ENCODE assay signal across 1 cellular context in genomic region chr16:10308305-10309193, GRCh38.
TF ChIP-seq lines count a peak whose summit lies in the region.

No MANE protein-coding gene starts in this region.

TF ChIP-seq in HepG2, 621 proteins besides CTCF, POLR2A, EP300 and RAD21 (continued from another document and continues in another):
- TF ChIP-seq ZFP91 (CRISPR knock-in tag; IDR thresholded peaks at IDR 0.05; ENCODE audit: borderline replicate concordance) (0 out of 2 replicates have a peak, but pooled peaks have one; percentile 16), NR2F6 (IDR thresholded peaks at IDR 0.05) (no peak), NR2F6 (CRISPR knock-in tag; IDR thresholded peaks at IDR 0.05) (peak; percentile 72), SMARCC2 (IDR thresholded peaks at IDR 0.05) (no peak), ZNF234 (CRISPR knock-in tag; conservative IDR thresholded peaks at IDR 0.05) (0 out of 2 replicates have a peak, but pooled peaks have one; percentile 50), ZNF3 (CRISPR knock-in tag; IDR thresholded peaks at IDR 0.05) (no peak), PBX3 (CRISPR knock-in tag; IDR thresholded peaks at IDR 0.05; ENCODE audit: borderline replicate concordance) (no peak), STAT5B (CRISPR knock-in tag; IDR thresholded peaks at IDR 0.05) (no peak), ZBTB49 (CRISPR knock-in tag; IDR thresholded peaks at IDR 0.05; ENCODE audit: borderline replicate concordance) (no peak), ZNF567 (CRISPR knock-in tag; IDR thresholded peaks at IDR 0.05; ENCODE audit: borderline replicate concordance) (no peak), ZNF674 (CRISPR knock-in tag; IDR thresholded peaks at IDR 0.05; ENCODE audit: low read depth) (no peak), HMGA1 (CRISPR knock-in tag; conservative IDR thresholded peaks at IDR 0.05) (no peak), ELF4 (CRISPR knock-in tag; IDR thresholded peaks at IDR 0.05; ENCODE audit: borderline replicate concordance) (no peak), ZNF343 (CRISPR knock-in tag; IDR thresholded peaks at IDR 0.05) (0 out of 2 replicates have a peak, but pooled peaks have one; percentile 74), PHF20 (CRISPR knock-in tag; IDR thresholded peaks at IDR 0.05) (no peak), SNAI1 (CRISPR knock-in tag; IDR thresholded peaks at IDR 0.05; ENCODE audit: borderline replicate concordance) (no peak), TARDBP (CRISPR knock-in tag; IDR thresholded peaks at IDR 0.05) (peak; percentile 73; the same call in 1 of the 2 replicates), NFKBIZ (CRISPR knock-in tag; IDR thresholded peaks at IDR 0.05) (0 out of 2 replicates have a peak, but pooled peaks have one; percentile 28), SALL1 (CRISPR knock-in tag; IDR thresholded peaks at IDR 0.05) (peak; percentile 89), MXI1 (IDR thresholded peaks at IDR 0.05; ENCODE audit: borderline replicate concordance, low read depth, low read length) (no peak), ZNF101 (CRISPR knock-in tag; IDR thresholded peaks at IDR 0.05; ENCODE audit: borderline replicate concordance, low read depth) (0 out of 2 replicates have a peak, but pooled peaks have one; percentile 59), MTERF4 (CRISPR knock-in tag; IDR thresholded peaks at IDR 0.05) (peak; percentile 49; the same call in 1 of the 2 replicates), BCL6 (CRISPR knock-in tag; IDR thresholded peaks at IDR 0.05) (peak; percentile 62), NFE2L1 (CRISPR knock-in tag; IDR thresholded peaks at IDR 0.05; ENCODE audit: borderline replicate concordance) (no peak), HNF4A (CRISPR knock-in tag; IDR thresholded peaks at IDR 0.05) (no peak; the same call in 1 of the 2 replicates), ZSCAN31 (CRISPR knock-in tag; IDR thresholded peaks at IDR 0.05; ENCODE audit: low read depth) (0 out of 2 replicates have a peak, but pooled peaks have one; percentile 66), CREBL2 (CRISPR knock-in tag; IDR thresholded peaks at IDR 0.05; ENCODE audit: borderline replicate concordance) (no peak), ZNF230 (CRISPR knock-in tag; IDR thresholded peaks at IDR 0.05) (peak; percentile 90; the same call in 1 of the 2 replicates), ATF6 (CRISPR knock-in tag; conservative IDR thresholded peaks at IDR 0.05) (no peak), GATAD2A (CRISPR knock-in tag; IDR thresholded peaks at IDR 0.05) (peak; percentile 92), ZNF549 (CRISPR knock-in tag; IDR thresholded peaks at IDR 0.05) (no peak), TRAFD1 (CRISPR knock-in tag; IDR thresholded peaks at IDR 0.05; ENCODE audit: borderline replicate concordance) (no peak), TEAD2 (CRISPR knock-in tag; IDR thresholded peaks at IDR 0.05) (no peak), SCMH1 (CRISPR knock-in tag; IDR thresholded peaks at IDR 0.05; ENCODE audit: borderline replicate concordance) (no peak), MIXL1 (CRISPR knock-in tag; IDR thresholded peaks at IDR 0.05) (peak; percentile 80; the same call in 1 of the 2 replicates), ZUFSP (CRISPR knock-in tag; IDR thresholded peaks at IDR 0.05; ENCODE audit: borderline replicate concordance) (no peak), MED8 (CRISPR knock-in tag; IDR thresholded peaks at IDR 0.05; ENCODE audit: insufficient replicate concordance) (no peak), ZNF768 (CRISPR knock-in tag; IDR thresholded peaks at IDR 0.05) (no peak), ZNF589 (CRISPR knock-in tag; conservative IDR thresholded peaks at IDR 0.05) (no peak), CEBPG (CRISPR knock-in tag; IDR thresholded peaks at IDR 0.05) (peak; percentile 96), SNRNP70 (IDR thresholded peaks at IDR 0.05; ENCODE audit: low read depth, low read length) (no peak), TAF1 (CRISPR knock-in tag; IDR thresholded peaks at IDR 0.05) (no peak), HNRNPUL1 (IDR thresholded peaks at IDR 0.05; ENCODE audit: low read depth, low read length) (no peak), ZBTB44 (CRISPR knock-in tag; IDR thresholded peaks at IDR 0.05) (no peak), ZNF331 (CRISPR knock-in tag; IDR thresholded peaks at IDR 0.05) (peak; percentile 89), ARNTL (CRISPR knock-in tag; IDR thresholded peaks at IDR 0.05) (0 out of 2 replicates have a peak, but pooled peaks have one; percentile 49), NCOR1 (IDR thresholded peaks at IDR 0.05; ENCODE audit: borderline replicate concordance, low read length) (peak; percentile 35; the same call in 1 of the 2 replicates), ZNF619 (CRISPR knock-in tag; IDR thresholded peaks at IDR 0.05) (peak; percentile 70; the same call in 1 of the 2 replicates), SALL2 (CRISPR knock-in tag; IDR thresholded peaks at IDR 0.05) (no peak), ZNF292 (CRISPR knock-in tag; IDR thresholded peaks at IDR 0.05; ENCODE audit: borderline replicate concordance, low read depth) (no peak), ZNF329 (CRISPR knock-in tag; IDR thresholded peaks at IDR 0.05; ENCODE audit: low read depth) (no peak), REPIN1 (CRISPR knock-in tag; IDR thresholded peaks at IDR 0.05; ENCODE audit: borderline replicate concordance, low read depth) (peak; percentile 70; the same call in 1 of the 2 replicates), ZHX1 (CRISPR knock-in tag; IDR thresholded peaks at IDR 0.05; ENCODE audit: low read depth) (0 out of 2 replicates have a peak, but pooled peaks have one; percentile 41), SMAD1 (CRISPR knock-in tag; IDR thresholded peaks at IDR 0.05; ENCODE audit: borderline replicate concordance, low read depth) (no peak), ZNF672 (CRISPR knock-in tag; IDR thresholded peaks at IDR 0.05) (no peak)
